19 cellular contexts compared by ENCODE assay signal in the genomic region with DNA sequence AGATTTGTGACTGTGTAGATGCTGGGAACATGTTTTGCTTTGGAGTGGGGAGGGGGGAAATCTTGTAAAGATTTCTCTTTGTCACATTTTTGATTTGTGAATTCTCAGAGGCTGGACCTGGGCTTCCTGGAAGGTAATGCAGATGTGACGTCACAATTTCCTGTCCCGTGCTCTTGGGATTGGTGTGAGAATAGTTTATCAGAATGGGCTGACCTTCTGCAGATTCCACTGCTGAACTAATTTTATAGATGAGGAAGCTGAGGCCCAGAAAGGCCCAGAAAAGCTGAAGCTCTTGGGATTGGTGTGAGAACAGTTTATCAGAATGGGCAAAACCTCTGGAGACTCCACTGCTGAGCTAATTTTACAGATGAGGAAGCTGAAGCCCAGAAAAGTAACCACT. TPM values are rescaled to one million over a fixed set of nuclear protein-coding genes. Genes with fewer than 3 reads are reported as not detected.
DNase-seq lines count a peak whose midpoint lies in the region; ATAC-seq and TF ChIP-seq lines count a peak whose summit lies in the region.
"Had no signal": no experiment of that assay in that cellular context is flagged by ENCODE, and none has a peak within 500 bp of the region (broad histone marks: within the 10 kb centered on the region; RNA-seq: fewer than 3 reads in every experiment).

No MANE protein-coding gene starts in this region.

- peaks cover 99% of the 10 kb centered on the region for H3K4me1 ChIP-seq in BLaER1
- H3K4me1 ChIP-seq: HAP-1, sigmoid colon, testis had no signal

- intact Hi-C loops in CD4-positive, alpha-beta T cell (cut with DNase I, micrococcal nuclease) = no loop called here
- intact Hi-C loops in head of caudate nucleus (cut with DNase I) = no loop called here

- ATAC-seq in CD4-positive, alpha-beta T cell (ENCODE audit: poor library complexity) = no peak
- ATAC-seq in activated T-helper 17 cell treated with anti-CD3 and anti-CD28 coated beads, Interleukin-2, amount 50 U/mL, for 72 hours (replicated peaks) = no peak
- ATAC-seq in GM21723 (IDR thresholded peaks at IDR 0.05; ENCODE audit: unreplicated experiment) = no peak
- ATAC-seq: mucosa of descending colon had no signal

- H3K9ac ChIP-seq in BLaER1 = peak overlapping the region; percentile 38; the same call in 1 of the 2 replicates

- H3K9me3 ChIP-seq in BLaER1 = peaks cover 22% of the 10 kb centered on the region
- no peaks in the 10 kb centered on the region for H3K9me3 ChIP-seq in CD4-positive, alpha-beta T cell (ENCODE audit: control insufficient read depth, low read length)
- H3K9me3 ChIP-seq: HAP-1, mucosa of descending colon, sigmoid colon, testis had no signal

- DNase-seq in CD4-positive, alpha-beta T cell = no peak
- peak in 1 of 3 donors; percentile 12 for DNase-seq in immature natural killer cell
- DNase-seq in hepatic stellate cell (ENCODE audit: low spot score) = no peak
- DNase-seq in head of caudate nucleus = no peak
- DNase-seq in superior temporal gyrus (ENCODE audit: extremely low spot score) = no peak
- DNase-seq: activated CD4-positive, CD25-positive, alpha-beta regulatory T cell; anterior cingulate cortex; endodermal cell; Karpas-422; left cardiac atrium; mucosa of descending colon; NCI-H1092 treated with DMSO at 0.1 percent for 48 hours; NCI-H524 treated with DMSO at 0.1 percent for 48 hours; sigmoid colon; testis had no signal

- H3K4me3 ChIP-seq in BLaER1 = peak overlapping the region; percentile 43
- H3K4me3 ChIP-seq: HAP-1, mucosa of descending colon, sigmoid colon, testis had no signal

- H4K20me1 ChIP-seq in BLaER1 = peaks cover 26% of the 10 kb centered on the region

- POLR2A ChIA-PET in CD4-positive, alpha-beta T cell (lab: Charles Lee) = interaction anchor here (0.8 kb wide), 1 partner anchor 11 kb away, joined by 5 read pairs; no protein-coding TSS in a partner anchor

- no peak for TF ChIP-seq CTCF in CD4-positive, alpha-beta T cell (IDR thresholded peaks at IDR 0.05)

- CTCF ChIA-PET in CD4-positive, alpha-beta T cell (lab: Charles Lee) = no interaction called here

- H3K9me3 Mint-ChIP-seq in CD4-positive, alpha-beta T cell = no peaks in the 10 kb centered on the region
- no peaks in the 10 kb centered on the region for H3K9me3 Mint-ChIP-seq in activated T-helper 17 cell treated with anti-CD3 and anti-CD28 coated beads, Interleukin-2, amount 50 U/mL, for 72 hours
- no peaks in the 10 kb centered on the region for H3K9me3 Mint-ChIP-seq in immature natural killer cell
- H3K9me3 Mint-ChIP-seq: endodermal cell had no signal

- peaks cover 93% of the 10 kb centered on the region for H3K4me1 Mint-ChIP-seq in CD4-positive, alpha-beta T cell (ENCODE audit: low read depth)
- peaks cover 57% of the 10 kb centered on the region for H3K4me1 Mint-ChIP-seq in activated T-helper 17 cell treated with anti-CD3 and anti-CD28 coated beads, Interleukin-2, amount 50 U/mL, for 72 hours
- peaks cover 82 to 95% of the 10 kb centered on the region in 2 donors for H3K4me1 Mint-ChIP-seq in immature natural killer cell

- no peaks in the 10 kb centered on the region for H3K27me3 Mint-ChIP-seq in CD4-positive, alpha-beta T cell
- no peaks in the 10 kb centered on the region for H3K27me3 Mint-ChIP-seq in activated T-helper 17 cell treated with anti-CD3 and anti-CD28 coated beads, Interleukin-2, amount 50 U/mL, for 72 hours
- peaks cover 0 to 3% (median 3%) of the 10 kb centered on the region in 3 donors for H3K27me3 Mint-ChIP-seq in immature natural killer cell (ENCODE audit: low read depth in 3 of 3)

- H3K4me2 ChIP-seq in BLaER1 = peak overlapping the region; percentile 80

- H3K27me3 ChIP-seq in BLaER1 = no peaks in the 10 kb centered on the region
- no peaks in the 10 kb centered on the region for H3K27me3 ChIP-seq in CD4-positive, alpha-beta T cell (ENCODE audit: control insufficient read depth, insufficient read depth, low read length)
- H3K27me3 ChIP-seq: testis had no signal

- peaks cover 22% of the 10 kb centered on the region for H3K36me3 Mint-ChIP-seq in CD4-positive, alpha-beta T cell (ENCODE audit: low read depth)
- peaks cover 6% of the 10 kb centered on the region for H3K36me3 Mint-ChIP-seq in activated T-helper 17 cell treated with anti-CD3 and anti-CD28 coated beads, Interleukin-2, amount 50 U/mL, for 72 hours (ENCODE audit: low read depth)
- peaks cover 0 to 3% (median 3%) of the 10 kb centered on the region in 3 donors for H3K36me3 Mint-ChIP-seq in immature natural killer cell

- H3K36me3 ChIP-seq in BLaER1 = peaks cover 50% of the 10 kb centered on the region
- H3K36me3 ChIP-seq: HAP-1, sigmoid colon had no signal

- H3K27ac Mint-ChIP-seq in CD4-positive, alpha-beta T cell = peak overlapping the region; percentile 78
- H3K27ac Mint-ChIP-seq in activated T-helper 17 cell treated with anti-CD3 and anti-CD28 coated beads, Interleukin-2, amount 50 U/mL, for 72 hours = peak overlapping the region; percentile 84
- H3K27ac Mint-ChIP-seq in immature natural killer cell = peak overlapping the region in 5 of 6 donors; percentile 0 to 74 (median 58)
- H3K27ac Mint-ChIP-seq: endodermal cell had no signal

- H3K4me3 Mint-ChIP-seq in CD4-positive, alpha-beta T cell = no peak overlapping the region
- H3K4me3 Mint-ChIP-seq in activated T-helper 17 cell treated with anti-CD3 and anti-CD28 coated beads, Interleukin-2, amount 50 U/mL, for 72 hours = peak overlapping the region; percentile 60
- H3K4me3 Mint-ChIP-seq in immature natural killer cell = peak overlapping the region; percentile 18 to 61 (median 44)
- H3K4me3 Mint-ChIP-seq: endodermal cell had no signal

- peak overlapping the region; percentile 62 for H3K27ac ChIP-seq in BLaER1
- no peak overlapping the region for H3K27ac ChIP-seq in CD4-positive, alpha-beta T cell (ENCODE audit: low read depth, low read length)
- H3K27ac ChIP-seq: sigmoid colon, testis had no signal

RNA-seq across cellular contexts. Expression of a gene that starts 34.0 kb away (rescaled TPM):
- 10 to 100 TPM in 1 of 2 experiments, 1 to 10 TPM in 1; 9.3 to 11.5 TPM for total RNA-seq in CD4-positive, alpha-beta T cell
- 10 to 100 TPM; 10.7 to 14.5 TPM for total RNA-seq in activated T-helper 17 cell treated with anti-CD3 and anti-CD28 coated beads, Interleukin-2, amount 50 U/mL, for 72 hours
- 10 to 100 TPM in 1 of 3 donors, 1 to 10 TPM in 2; 6.6 to 14.2 (median 9.0) TPM for polyA plus RNA-seq in immature natural killer cell
